Comparison of ENCODE assay signal across 1 cellular context in the genomic region with DNA sequence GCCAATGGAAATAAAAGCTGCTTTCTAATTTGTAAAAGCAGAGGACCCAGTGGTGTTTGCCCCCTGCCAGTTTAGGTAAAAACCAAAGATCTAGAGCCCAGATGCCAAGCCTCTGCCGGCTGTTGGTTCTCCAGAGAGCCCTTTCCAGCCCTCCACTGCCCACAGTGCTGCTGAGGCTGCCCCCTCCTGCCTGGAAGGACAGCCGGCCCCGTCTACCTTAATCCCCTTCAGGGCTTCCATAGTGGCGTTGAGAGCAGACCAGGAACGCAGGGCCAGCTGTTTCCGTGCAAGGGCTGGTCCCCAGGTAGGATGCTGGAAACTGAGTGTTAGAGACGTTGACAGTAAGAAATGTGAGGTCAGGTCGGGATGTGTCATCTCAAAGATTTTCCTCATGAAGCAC.
TF ChIP-seq lines count a peak whose summit lies in the region.

No MANE protein-coding gene starts in this region.

TF ChIP-seq in WTC11, 78 proteins besides CTCF, POLR2A, EP300 and RAD21 (continued from another document):
- TF ChIP-seq, protein P1, sequence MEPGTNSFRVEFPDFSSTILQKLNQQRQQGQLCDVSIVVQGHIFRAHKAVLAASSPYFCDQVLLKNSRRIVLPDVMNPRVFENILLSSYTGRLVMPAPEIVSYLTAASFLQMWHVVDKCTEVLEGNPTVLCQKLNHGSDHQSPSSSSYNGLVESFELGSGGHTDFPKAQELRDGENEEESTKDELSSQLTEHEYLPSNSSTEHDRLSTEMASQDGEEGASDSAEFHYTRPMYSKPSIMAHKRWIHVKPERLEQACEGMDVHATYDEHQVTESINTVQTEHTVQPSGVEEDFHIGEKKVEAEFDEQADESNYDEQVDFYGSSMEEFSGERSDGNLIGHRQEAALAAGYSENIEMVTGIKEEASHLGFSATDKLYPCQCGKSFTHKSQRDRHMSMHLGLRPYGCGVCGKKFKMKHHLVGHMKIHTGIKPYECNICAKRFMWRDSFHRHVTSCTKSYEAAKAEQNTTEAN (CRISPR knock-in tag; IDR thresholded peaks at IDR 0.05) = no peak
- TF ChIP-seq, protein P2, sequence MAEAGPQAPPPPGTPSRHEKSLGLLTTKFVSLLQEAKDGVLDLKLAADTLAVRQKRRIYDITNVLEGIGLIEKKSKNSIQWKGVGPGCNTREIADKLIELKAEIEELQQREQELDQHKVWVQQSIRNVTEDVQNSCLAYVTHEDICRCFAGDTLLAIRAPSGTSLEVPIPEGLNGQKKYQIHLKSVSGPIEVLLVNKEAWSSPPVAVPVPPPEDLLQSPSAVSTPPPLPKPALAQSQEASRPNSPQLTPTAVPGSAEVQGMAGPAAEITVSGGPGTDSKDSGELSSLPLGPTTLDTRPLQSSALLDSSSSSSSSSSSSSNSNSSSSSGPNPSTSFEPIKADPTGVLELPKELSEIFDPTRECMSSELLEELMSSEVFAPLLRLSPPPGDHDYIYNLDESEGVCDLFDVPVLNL (CRISPR knock-in tag; IDR thresholded peaks at IDR 0.05; ENCODE audit: borderline replicate concordance, low read depth) = no peak
- no peak for TF ChIP-seq ZNF281 (CRISPR knock-in tag; IDR thresholded peaks at IDR 0.05)
- TF ChIP-seq, protein P3, sequence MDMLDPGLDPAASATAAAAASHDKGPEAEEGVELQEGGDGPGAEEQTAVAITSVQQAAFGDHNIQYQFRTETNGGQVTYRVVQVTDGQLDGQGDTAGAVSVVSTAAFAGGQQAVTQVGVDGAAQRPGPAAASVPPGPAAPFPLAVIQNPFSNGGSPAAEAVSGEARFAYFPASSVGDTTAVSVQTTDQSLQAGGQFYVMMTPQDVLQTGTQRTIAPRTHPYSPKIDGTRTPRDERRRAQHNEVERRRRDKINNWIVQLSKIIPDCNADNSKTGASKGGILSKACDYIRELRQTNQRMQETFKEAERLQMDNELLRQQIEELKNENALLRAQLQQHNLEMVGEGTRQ (CRISPR knock-in tag; IDR thresholded peaks at IDR 0.05) = no peak
- no peak for TF ChIP-seq CBFB (CRISPR knock-in tag; IDR thresholded peaks at IDR 0.05; ENCODE audit: low read depth)
- no peak for TF ChIP-seq HMGXB4 (CRISPR knock-in tag; IDR thresholded peaks at IDR 0.05)
- no peak for TF ChIP-seq FOXK1 (CRISPR knock-in tag; IDR thresholded peaks at IDR 0.05)
- no peak for TF ChIP-seq ZBTB21 (CRISPR knock-in tag; IDR thresholded peaks at IDR 0.05; ENCODE audit: borderline replicate concordance)
- TF ChIP-seq ZNF671 (CRISPR knock-in tag; IDR thresholded peaks at IDR 0.05) = no peak
- no peak for TF ChIP-seq ZNF396 (CRISPR knock-in tag; IDR thresholded peaks at IDR 0.05; ENCODE audit: borderline replicate concordance)
- TF ChIP-seq ZNF263 (CRISPR knock-in tag; IDR thresholded peaks at IDR 0.05; ENCODE audit: low read depth) = no peak
- no peak for TF ChIP-seq ESRRA (CRISPR knock-in tag; IDR thresholded peaks at IDR 0.05; ENCODE audit: borderline replicate concordance)
- no peak for TF ChIP-seq TP53 (CRISPR knock-in tag; IDR thresholded peaks at IDR 0.05)
- TF ChIP-seq ETV6 (CRISPR knock-in tag; IDR thresholded peaks at IDR 0.05) = no peak
- TF ChIP-seq TEAD1 (CRISPR knock-in tag; IDR thresholded peaks at IDR 0.05) = no peak
